Comparison of ENCODE assay signal across 1 cellular context in the genomic region with DNA sequence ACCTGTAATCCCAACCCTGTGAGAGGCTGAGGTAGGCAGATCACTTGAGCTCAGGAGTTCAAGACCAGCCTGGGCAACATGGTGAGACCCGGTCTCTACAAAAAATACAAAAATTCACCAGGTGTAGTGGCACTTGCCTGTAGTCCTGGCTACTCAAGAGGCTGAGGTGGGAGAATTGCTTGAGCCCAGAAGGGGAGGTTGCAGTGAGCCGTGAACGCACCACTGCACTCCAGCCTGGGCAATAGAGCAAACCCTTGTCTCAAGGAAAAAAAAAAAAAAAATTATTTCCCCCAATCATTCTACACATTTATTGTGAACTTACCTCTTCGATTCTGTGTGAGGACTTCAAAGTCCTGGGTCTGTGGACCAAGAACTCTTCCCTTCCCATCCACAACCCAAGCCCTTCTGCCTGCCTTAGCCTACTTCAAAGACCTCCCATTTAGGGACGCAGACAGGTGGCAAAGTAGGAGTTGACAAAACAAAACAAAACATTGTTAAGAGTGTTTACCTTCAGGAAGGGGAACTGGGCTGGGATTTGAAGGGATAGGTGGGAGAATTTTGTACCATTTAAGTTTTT.
A peak's percentile ranks its signal among the peaks of the same experiment; 100 is the strongest.
TF ChIP-seq lines count a peak whose summit lies in the region.

No MANE protein-coding gene starts in this region.

TF ChIP-seq in HepG2, 621 proteins besides CTCF, POLR2A, EP300 and RAD21 (continued from another document and continues in another):
- TF ChIP-seq ZNF841 (CRISPR knock-in tag; IDR thresholded peaks at IDR 0.05; ENCODE audit: borderline replicate concordance) = no peak
- no peak for TF ChIP-seq ARHGAP35 (CRISPR knock-in tag; IDR thresholded peaks at IDR 0.05; ENCODE audit: borderline replicate concordance)
- TF ChIP-seq KLF9 (CRISPR knock-in tag; IDR thresholded peaks at IDR 0.05; ENCODE audit: low read depth) = no peak
- TF ChIP-seq, protein P1, sequence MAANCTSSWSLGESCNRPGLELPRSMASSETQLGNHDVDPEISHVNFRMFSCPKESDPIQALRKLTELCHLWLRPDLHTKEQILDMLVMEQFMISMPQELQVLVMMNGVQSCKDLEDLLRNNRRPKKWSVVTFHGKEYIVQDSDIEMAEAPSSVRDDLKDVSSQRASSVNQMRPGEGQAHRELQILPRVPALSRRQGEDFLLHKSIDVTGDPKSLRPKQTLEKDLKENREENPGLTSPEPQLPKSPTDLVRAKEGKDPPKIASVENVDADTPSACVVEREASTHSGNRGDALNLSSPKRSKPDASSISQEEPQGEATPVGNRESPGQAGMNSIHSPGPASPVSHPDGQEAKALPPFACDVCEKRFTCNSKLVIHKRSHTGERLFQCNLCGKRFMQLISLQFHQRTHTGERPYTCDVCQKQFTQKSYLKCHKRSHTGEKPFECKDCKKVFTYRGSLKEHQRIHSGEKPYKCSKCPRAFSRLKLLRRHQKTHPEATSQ (CRISPR knock-in tag; IDR thresholded peaks at IDR 0.05; ENCODE audit: borderline replicate concordance) = no peak
- 0 out of 2 replicates have a peak, but pooled peaks have one; percentile 7 for TF ChIP-seq RBFOX2 (IDR thresholded peaks at IDR 0.05; ENCODE audit: low read depth, low read length)
- TF ChIP-seq, protein P2, sequence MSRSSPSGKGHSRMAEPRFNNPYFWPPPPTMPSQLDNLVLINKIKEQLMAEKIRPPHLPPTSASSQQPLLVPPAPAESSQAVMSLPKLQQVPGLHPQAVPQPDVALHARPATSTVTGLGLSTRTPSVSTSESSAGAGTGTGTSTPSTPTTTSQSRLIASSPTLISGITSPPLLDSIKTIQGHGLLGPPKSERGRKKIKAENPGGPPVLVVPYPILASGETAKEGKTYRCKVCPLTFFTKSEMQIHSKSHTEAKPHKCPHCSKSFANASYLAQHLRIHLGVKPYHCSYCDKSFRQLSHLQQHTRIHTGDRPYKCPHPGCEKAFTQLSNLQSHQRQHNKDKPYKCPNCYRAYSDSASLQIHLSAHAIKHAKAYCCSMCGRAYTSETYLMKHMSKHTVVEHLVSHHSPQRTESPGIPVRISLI (CRISPR knock-in tag; IDR thresholded peaks at IDR 0.05; ENCODE audit: borderline replicate concordance) = peak; percentile 56; the same call in 1 of the 2 replicates
- TF ChIP-seq, protein P3, sequence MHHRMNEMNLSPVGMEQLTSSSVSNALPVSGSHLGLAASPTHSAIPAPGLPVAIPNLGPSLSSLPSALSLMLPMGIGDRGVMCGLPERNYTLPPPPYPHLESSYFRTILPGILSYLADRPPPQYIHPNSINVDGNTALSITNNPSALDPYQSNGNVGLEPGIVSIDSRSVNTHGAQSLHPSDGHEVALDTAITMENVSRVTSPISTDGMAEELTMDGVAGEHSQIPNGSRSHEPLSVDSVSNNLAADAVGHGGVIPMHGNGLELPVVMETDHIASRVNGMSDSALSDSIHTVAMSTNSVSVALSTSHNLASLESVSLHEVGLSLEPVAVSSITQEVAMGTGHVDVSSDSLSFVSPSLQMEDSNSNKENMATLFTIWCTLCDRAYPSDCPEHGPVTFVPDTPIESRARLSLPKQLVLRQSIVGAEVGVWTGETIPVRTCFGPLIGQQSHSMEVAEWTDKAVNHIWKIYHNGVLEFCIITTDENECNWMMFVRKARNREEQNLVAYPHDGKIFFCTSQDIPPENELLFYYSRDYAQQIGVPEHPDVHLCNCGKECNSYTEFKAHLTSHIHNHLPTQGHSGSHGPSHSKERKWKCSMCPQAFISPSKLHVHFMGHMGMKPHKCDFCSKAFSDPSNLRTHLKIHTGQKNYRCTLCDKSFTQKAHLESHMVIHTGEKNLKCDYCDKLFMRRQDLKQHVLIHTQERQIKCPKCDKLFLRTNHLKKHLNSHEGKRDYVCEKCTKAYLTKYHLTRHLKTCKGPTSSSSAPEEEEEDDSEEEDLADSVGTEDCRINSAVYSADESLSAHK (CRISPR knock-in tag; IDR thresholded peaks at IDR 0.05; ENCODE audit: borderline replicate concordance) = no peak
- TF ChIP-seq, protein P4, sequence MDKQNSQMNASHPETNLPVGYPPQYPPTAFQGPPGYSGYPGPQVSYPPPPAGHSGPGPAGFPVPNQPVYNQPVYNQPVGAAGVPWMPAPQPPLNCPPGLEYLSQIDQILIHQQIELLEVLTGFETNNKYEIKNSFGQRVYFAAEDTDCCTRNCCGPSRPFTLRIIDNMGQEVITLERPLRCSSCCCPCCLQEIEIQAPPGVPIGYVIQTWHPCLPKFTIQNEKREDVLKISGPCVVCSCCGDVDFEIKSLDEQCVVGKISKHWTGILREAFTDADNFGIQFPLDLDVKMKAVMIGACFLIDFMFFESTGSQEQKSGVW (CRISPR knock-in tag; IDR thresholded peaks at IDR 0.05; ENCODE audit: borderline replicate concordance) = no peak
- peak; percentile 6; the same call in 1 of the 2 replicates for TF ChIP-seq NR2C2 (CRISPR knock-in tag; IDR thresholded peaks at IDR 0.05; ENCODE audit: borderline replicate concordance)
- TF ChIP-seq ZFP1 (CRISPR knock-in tag; IDR thresholded peaks at IDR 0.05) = no peak
- TF ChIP-seq, protein P5, sequence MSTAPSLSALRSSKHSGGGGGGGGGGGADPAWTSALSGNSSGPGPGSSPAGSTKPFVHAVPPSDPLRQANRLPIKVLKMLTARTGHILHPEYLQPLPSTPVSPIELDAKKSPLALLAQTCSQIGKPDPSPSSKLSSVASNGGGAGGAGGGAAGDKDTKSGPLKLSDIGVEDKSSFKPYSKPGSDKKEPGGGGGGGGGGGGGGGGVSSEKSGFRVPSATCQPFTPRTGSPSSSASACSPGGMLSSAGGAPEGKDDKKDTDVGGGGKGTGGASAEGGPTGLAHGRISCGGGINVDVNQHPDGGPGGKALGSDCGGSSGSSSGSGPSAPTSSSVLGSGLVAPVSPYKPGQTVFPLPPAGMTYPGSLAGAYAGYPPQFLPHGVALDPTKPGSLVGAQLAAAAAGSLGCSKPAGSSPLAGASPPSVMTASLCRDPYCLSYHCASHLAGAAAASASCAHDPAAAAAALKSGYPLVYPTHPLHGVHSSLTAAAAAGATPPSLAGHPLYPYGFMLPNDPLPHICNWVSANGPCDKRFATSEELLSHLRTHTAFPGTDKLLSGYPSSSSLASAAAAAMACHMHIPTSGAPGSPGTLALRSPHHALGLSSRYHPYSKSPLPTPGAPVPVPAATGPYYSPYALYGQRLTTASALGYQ (CRISPR knock-in tag; IDR thresholded peaks at IDR 0.05) = no peak
- TF ChIP-seq, protein P6, sequence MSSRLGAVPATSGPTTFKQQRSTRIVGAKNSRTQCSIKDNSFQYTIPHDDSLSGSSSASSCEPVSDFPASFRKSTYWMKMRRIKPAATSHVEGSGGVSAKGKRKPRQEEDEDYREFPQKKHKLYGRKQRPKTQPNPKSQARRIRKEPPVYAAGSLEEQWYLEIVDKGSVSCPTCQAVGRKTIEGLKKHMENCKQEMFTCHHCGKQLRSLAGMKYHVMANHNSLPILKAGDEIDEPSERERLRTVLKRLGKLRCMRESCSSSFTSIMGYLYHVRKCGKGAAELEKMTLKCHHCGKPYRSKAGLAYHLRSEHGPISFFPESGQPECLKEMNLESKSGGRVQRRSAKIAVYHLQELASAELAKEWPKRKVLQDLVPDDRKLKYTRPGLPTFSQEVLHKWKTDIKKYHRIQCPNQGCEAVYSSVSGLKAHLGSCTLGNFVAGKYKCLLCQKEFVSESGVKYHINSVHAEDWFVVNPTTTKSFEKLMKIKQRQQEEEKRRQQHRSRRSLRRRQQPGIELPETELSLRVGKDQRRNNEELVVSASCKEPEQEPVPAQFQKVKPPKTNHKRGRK (CRISPR knock-in tag; IDR thresholded peaks at IDR 0.05) = no peak
- TF ChIP-seq MXD4 (CRISPR knock-in tag; IDR thresholded peaks at IDR 0.05) = no peak
- TF ChIP-seq SIX4 (CRISPR knock-in tag; IDR thresholded peaks at IDR 0.05) = no peak
- TF ChIP-seq ZNF549 (CRISPR knock-in tag; IDR thresholded peaks at IDR 0.05) = no peak
- TF ChIP-seq GATA4 (IDR thresholded peaks at IDR 0.05; ENCODE audit: borderline replicate concordance, low read depth) = no peak
- TF ChIP-seq, protein P7, sequence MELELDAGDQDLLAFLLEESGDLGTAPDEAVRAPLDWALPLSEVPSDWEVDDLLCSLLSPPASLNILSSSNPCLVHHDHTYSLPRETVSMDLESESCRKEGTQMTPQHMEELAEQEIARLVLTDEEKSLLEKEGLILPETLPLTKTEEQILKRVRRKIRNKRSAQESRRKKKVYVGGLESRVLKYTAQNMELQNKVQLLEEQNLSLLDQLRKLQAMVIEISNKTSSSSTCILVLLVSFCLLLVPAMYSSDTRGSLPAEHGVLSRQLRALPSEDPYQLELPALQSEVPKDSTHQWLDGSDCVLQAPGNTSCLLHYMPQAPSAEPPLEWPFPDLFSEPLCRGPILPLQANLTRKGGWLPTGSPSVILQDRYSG (CRISPR knock-in tag; IDR thresholded peaks at IDR 0.05) = no peak
- TF ChIP-seq HNRNPL (IDR thresholded peaks at IDR 0.05; ENCODE audit: low read depth, low read length) = no peak
- TF ChIP-seq, protein P8, sequence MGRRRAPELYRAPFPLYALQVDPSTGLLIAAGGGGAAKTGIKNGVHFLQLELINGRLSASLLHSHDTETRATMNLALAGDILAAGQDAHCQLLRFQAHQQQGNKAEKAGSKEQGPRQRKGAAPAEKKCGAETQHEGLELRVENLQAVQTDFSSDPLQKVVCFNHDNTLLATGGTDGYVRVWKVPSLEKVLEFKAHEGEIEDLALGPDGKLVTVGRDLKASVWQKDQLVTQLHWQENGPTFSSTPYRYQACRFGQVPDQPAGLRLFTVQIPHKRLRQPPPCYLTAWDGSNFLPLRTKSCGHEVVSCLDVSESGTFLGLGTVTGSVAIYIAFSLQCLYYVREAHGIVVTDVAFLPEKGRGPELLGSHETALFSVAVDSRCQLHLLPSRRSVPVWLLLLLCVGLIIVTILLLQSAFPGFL (CRISPR knock-in tag; IDR thresholded peaks at IDR 0.05) = no peak
- no peak for TF ChIP-seq ZNF567 (CRISPR knock-in tag; IDR thresholded peaks at IDR 0.05; ENCODE audit: borderline replicate concordance)
- TF ChIP-seq, protein P9, sequence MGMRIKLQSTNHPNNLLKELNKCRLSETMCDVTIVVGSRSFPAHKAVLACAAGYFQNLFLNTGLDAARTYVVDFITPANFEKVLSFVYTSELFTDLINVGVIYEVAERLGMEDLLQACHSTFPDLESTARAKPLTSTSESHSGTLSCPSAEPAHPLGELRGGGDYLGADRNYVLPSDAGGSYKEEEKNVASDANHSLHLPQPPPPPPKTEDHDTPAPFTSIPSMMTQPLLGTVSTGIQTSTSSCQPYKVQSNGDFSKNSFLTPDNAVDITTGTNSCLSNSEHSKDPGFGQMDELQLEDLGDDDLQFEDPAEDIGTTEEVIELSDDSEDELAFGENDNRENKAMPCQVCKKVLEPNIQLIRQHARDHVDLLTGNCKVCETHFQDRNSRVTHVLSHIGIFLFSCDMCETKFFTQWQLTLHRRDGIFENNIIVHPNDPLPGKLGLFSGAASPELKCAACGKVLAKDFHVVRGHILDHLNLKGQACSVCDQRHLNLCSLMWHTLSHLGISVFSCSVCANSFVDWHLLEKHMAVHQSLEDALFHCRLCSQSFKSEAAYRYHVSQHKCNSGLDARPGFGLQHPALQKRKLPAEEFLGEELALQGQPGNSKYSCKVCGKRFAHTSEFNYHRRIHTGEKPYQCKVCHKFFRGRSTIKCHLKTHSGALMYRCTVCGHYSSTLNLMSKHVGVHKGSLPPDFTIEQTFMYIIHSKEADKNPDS (CRISPR knock-in tag; IDR thresholded peaks at IDR 0.05) = no peak
- no peak for TF ChIP-seq ZNF20 (CRISPR knock-in tag; IDR thresholded peaks at IDR 0.05)
- no peak for TF ChIP-seq RBM22 (optimal IDR thresholded peaks at IDR 0.05; ENCODE audit: low read length)
- no peak for TF ChIP-seq KMT2B (CRISPR knock-in tag; IDR thresholded peaks at IDR 0.05)
- TF ChIP-seq POLR2G (IDR thresholded peaks at IDR 0.05; ENCODE audit: low read depth, low read length) = no peak
- TF ChIP-seq, protein P10, sequence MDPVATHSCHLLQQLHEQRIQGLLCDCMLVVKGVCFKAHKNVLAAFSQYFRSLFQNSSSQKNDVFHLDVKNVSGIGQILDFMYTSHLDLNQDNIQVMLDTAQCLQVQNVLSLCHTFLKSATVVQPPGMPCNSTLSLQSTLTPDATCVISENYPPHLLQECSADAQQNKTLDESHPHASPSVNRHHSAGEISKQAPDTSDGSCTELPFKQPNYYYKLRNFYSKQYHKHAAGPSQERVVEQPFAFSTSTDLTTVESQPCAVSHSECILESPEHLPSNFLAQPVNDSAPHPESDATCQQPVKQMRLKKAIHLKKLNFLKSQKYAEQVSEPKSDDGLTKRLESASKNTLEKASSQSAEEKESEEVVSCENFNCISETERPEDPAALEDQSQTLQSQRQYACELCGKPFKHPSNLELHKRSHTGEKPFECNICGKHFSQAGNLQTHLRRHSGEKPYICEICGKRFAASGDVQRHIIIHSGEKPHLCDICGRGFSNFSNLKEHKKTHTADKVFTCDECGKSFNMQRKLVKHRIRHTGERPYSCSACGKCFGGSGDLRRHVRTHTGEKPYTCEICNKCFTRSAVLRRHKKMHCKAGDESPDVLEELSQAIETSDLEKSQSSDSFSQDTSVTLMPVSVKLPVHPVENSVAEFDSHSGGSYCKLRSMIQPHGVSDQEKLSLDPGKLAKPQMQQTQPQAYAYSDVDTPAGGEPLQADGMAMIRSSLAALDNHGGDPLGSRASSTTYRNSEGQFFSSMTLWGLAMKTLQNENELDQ (CRISPR knock-in tag; IDR thresholded peaks at IDR 0.05; ENCODE audit: borderline replicate concordance) = no peak
- TF ChIP-seq, protein P11, sequence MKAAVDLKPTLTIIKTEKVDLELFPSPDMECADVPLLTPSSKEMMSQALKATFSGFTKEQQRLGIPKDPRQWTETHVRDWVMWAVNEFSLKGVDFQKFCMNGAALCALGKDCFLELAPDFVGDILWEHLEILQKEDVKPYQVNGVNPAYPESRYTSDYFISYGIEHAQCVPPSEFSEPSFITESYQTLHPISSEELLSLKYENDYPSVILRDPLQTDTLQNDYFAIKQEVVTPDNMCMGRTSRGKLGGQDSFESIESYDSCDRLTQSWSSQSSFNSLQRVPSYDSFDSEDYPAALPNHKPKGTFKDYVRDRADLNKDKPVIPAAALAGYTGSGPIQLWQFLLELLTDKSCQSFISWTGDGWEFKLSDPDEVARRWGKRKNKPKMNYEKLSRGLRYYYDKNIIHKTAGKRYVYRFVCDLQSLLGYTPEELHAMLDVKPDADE (CRISPR knock-in tag; IDR thresholded peaks at IDR 0.05) = no peak
- TF ChIP-seq SIN3B (IDR thresholded peaks at IDR 0.05; ENCODE audit: low read length) = no peak
- TF ChIP-seq EHMT2 (IDR thresholded peaks at IDR 0.05; ENCODE audit: borderline replicate concordance, low read depth, low read length) = no peak
- TF ChIP-seq NFYB (CRISPR knock-in tag; IDR thresholded peaks at IDR 0.05) = no peak
- no peak for TF ChIP-seq ZNF775 (CRISPR knock-in tag; IDR thresholded peaks at IDR 0.05; ENCODE audit: borderline replicate concordance)
- no peak for TF ChIP-seq KAT7 (CRISPR knock-in tag; IDR thresholded peaks at IDR 0.05; ENCODE audit: borderline replicate concordance)
- no peak for TF ChIP-seq MAFK (conservative IDR thresholded peaks at IDR 0.05 in 1 of 2, IDR thresholded peaks at IDR 0.05 in 1 of 2; ENCODE audit: low read length in 2 of 2)
- TF ChIP-seq, protein P12, sequence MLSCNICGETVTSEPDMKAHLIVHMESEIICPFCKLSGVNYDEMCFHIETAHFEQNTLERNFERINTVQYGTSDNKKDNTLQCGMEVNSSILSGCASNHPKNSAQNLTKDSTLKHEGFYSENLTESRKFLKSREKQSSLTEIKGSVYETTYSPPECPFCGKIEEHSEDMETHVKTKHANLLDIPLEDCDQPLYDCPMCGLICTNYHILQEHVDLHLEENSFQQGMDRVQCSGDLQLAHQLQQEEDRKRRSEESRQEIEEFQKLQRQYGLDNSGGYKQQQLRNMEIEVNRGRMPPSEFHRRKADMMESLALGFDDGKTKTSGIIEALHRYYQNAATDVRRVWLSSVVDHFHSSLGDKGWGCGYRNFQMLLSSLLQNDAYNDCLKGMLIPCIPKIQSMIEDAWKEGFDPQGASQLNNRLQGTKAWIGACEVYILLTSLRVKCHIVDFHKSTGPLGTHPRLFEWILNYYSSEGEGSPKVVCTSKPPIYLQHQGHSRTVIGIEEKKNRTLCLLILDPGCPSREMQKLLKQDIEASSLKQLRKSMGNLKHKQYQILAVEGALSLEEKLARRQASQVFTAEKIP (CRISPR knock-in tag; IDR thresholded peaks at IDR 0.05; ENCODE audit: borderline replicate concordance) = no peak
- TF ChIP-seq NR2F6 (IDR thresholded peaks at IDR 0.05) = no peak
- no peak for TF ChIP-seq NR2F6 (CRISPR knock-in tag; IDR thresholded peaks at IDR 0.05)
- no peak for TF ChIP-seq NFRKB (IDR thresholded peaks at IDR 0.05)
- TF ChIP-seq ZNF329 (CRISPR knock-in tag; IDR thresholded peaks at IDR 0.05; ENCODE audit: low read depth) = no peak
